In genomic region chr4:15010038-15010585, GRCh38 we compare ENCODE assay signal across 17 cellular contexts. TPM values are rescaled to one million over a fixed set of nuclear protein-coding genes. Genes with fewer than 3 reads are reported as not detected.
DNase-seq lines count a peak whose midpoint lies in the region; ATAC-seq, FAIRE-seq and TF ChIP-seq lines count a peak whose summit lies in the region.
"Had no signal": no experiment of that assay in that cellular context is flagged by ENCODE, and none has a peak within 500 bp of the region (broad histone marks: within the 10 kb centered on the region; RNA-seq: fewer than 3 reads in every experiment).

No MANE protein-coding gene starts in this region.

- H3K27ac ChIP-seq in body of pancreas, result no peak overlapping the region
- H3K27ac ChIP-seq: psoas muscle had no signal

- no peaks in the 10 kb centered on the region for H3K9me2 ChIP-seq in Loucy (replicated peaks; ENCODE audit: low read depth, low read length)

- no peaks in the 10 kb centered on the region for H3K9me3 ChIP-seq in Loucy (ENCODE audit: insufficient read depth, low read depth, low read length)
- no peaks in the 10 kb centered on the region for H3K9me3 ChIP-seq in T-helper 17 cell (ENCODE audit: control insufficient read depth, low read length, poor library complexity, severe bottlenecking)
- no peaks in the 10 kb centered on the region for H3K9me3 ChIP-seq in skeletal muscle satellite cell (replicated peaks; ENCODE audit: low read length)
- H3K9me3 ChIP-seq in body of pancreas, result no peaks in the 10 kb centered on the region
- H3K9me3 ChIP-seq: psoas muscle had no signal

- peaks cover 2% of the 10 kb centered on the region for H3K36me3 Mint-ChIP-seq in T-helper 17 cell (ENCODE audit: low read depth)
- H3K36me3 Mint-ChIP-seq: natural killer cell had no signal

- H3K4me1 Mint-ChIP-seq in T-helper 17 cell, result peaks cover 28% of the 10 kb centered on the region

- peaks cover 78% of the 10 kb centered on the region for H3K4me1 ChIP-seq in Loucy (ENCODE audit: insufficient read depth, low read length, poor library complexity, severe bottlenecking)
- H3K4me1 ChIP-seq in skeletal muscle satellite cell (ENCODE audit: control insufficient read depth, insufficient read depth, low read length), result no peaks in the 10 kb centered on the region
- peaks cover 33% of the 10 kb centered on the region for H3K4me1 ChIP-seq in body of pancreas

- peak overlapping the region; percentile 54 for H3K27ac Mint-ChIP-seq in T-helper 17 cell
- H3K27ac Mint-ChIP-seq: natural killer cell had no signal

- no peaks in the 10 kb centered on the region for H3K27me3 Mint-ChIP-seq in T-helper 17 cell
- H3K27me3 Mint-ChIP-seq: CD8-positive, alpha-beta memory T cell had no signal

- DNase-seq in T-helper 17 cell (no peak), inferior parietal cortex (ENCODE audit: extremely low spot score) (peak; percentile 5), HTR-8/SVneo (ENCODE audit: insufficient read length, low spot score) (no peak), body of pancreas (no peak)
- DNase-seq: activated gamma-delta T cell treated with Interleukin-2 at 50 U/mL for 16 hours; amniotic stem cell; CD8-positive, alpha-beta memory T cell; DMS53; natural killer cell; NCI-H2081; NCI-H524 treated with DMSO at 0.1 percent for 48 hours; psoas muscle; stimulated activated CD8-positive, alpha-beta memory T cell treated with anti-CD3 and anti-CD28 coated beads, Interleukin-4, amount 100 ng/mL, for 48 hours had no signal

- 0 out of 2 replicates have a peak, but pooled peaks cover 2% of the 10 kb centered on the region for H3K36me3 ChIP-seq in Loucy (ENCODE audit: insufficient read depth, low read length)
- peaks cover 74% of the 10 kb centered on the region for H3K36me3 ChIP-seq in skeletal muscle satellite cell (ENCODE audit: insufficient read depth, low read length)
- H3K36me3 ChIP-seq in body of pancreas (replicated peaks in 1 of 2; ENCODE audit: insufficient read depth in 1 of 2, low read depth in 2 of 2), result no peaks in the 10 kb centered on the region

- H3K9ac ChIP-seq in Loucy (ENCODE audit: low read depth, low read length, poor library complexity, severe bottlenecking) (peak overlapping the region; percentile 24), skeletal muscle satellite cell (ENCODE audit: low read depth, low read length) (no peak overlapping the region)

- peaks cover 67% of the 10 kb centered on the region for H3K79me2 ChIP-seq in Loucy (ENCODE audit: insufficient read depth, low read length)

- H3K4me3 Mint-ChIP-seq in T-helper 17 cell, result no peak overlapping the region
- H3K4me3 Mint-ChIP-seq: CD8-positive, alpha-beta memory T cell; natural killer cell had no signal

- TF ChIP-seq CTCF in Loucy (conservative IDR thresholded peaks at IDR 0.05; ENCODE audit: low read length) (no peak), body of pancreas (IDR thresholded peaks at IDR 0.05) (no peak)

- intact Hi-C loops in body of pancreas (cut with DNase I), result no loop called here

- H3K4me3 ChIP-seq in Loucy (ENCODE audit: low read length, poor library complexity, severe bottlenecking) (peak overlapping the region; percentile 84), skeletal muscle satellite cell (ENCODE audit: low read length) (no peak overlapping the region), body of pancreas (no peak overlapping the region)
- H3K4me3 ChIP-seq: psoas muscle had no signal

- H3F3A ChIP-seq in Loucy (ENCODE audit: low read depth), result no peaks in the 10 kb centered on the region

- peak overlapping the region; percentile 75 for H3K4me2 ChIP-seq in Loucy (ENCODE audit: low read depth, low read length, poor library complexity, severe bottlenecking)
- peak overlapping the region; percentile 85 for H3K4me2 ChIP-seq in skeletal muscle satellite cell (ENCODE audit: low read length)

- peaks cover 35% of the 10 kb centered on the region for H4K20me1 ChIP-seq in Loucy (ENCODE audit: insufficient read depth, low read length, poor library complexity, severe bottlenecking)

- H2AFZ ChIP-seq in Loucy (ENCODE audit: low read length), result no peak overlapping the region

- ATAC-seq in T-helper 17 cell (no peak), GM21423 (IDR thresholded peaks at IDR 0.05; ENCODE audit: unreplicated experiment) (no peak), HG03432 (IDR thresholded peaks at IDR 0.05; ENCODE audit: unreplicated experiment) (no peak), body of pancreas (no peak)
- ATAC-seq: natural killer cell, psoas muscle had no signal

- no peaks in the 10 kb centered on the region for H3K27me3 ChIP-seq in Loucy (ENCODE audit: insufficient read depth, low read length, poor library complexity, severe bottlenecking)
- H3K27me3 ChIP-seq in skeletal muscle satellite cell (ENCODE audit: control insufficient read depth, insufficient read depth, low read length), result no peaks in the 10 kb centered on the region
- H3K27me3 ChIP-seq in body of pancreas, result no peaks in the 10 kb centered on the region

- FAIRE-seq in HTR-8/SVneo (lab: Jason Lieb, UNC), result no peak

- no peak for TF ChIP-seq POLR2A in body of pancreas (IDR thresholded peaks at IDR 0.05)

RNA-seq across cellular contexts. Expression of gene CPEB2, which starts 7.8 kb away (rescaled TPM):
- total RNA-seq in T-helper 17 cell (10 to 100 TPM; 17.2 to 29.3 TPM), body of pancreas (1 to 10 TPM; 6.6 to 8.0 TPM)
- total RNA-seq in skeletal muscle satellite cell (2012; rRNA removed), result 18.8 and 22.7 TPM in 2 replicates
